ENCODE assay signal across 9 cellular contexts in genomic region chr19:918481-919156, GRCh38. TPM values are rescaled to one million over a fixed set of nuclear protein-coding genes. Genes with fewer than 3 reads are reported as not detected.
DNase-seq lines count a peak whose midpoint lies in the region; ATAC-seq and TF ChIP-seq lines count a peak whose summit lies in the region.
"Had no signal": no experiment of that assay in that cellular context is flagged by ENCODE, and none has a peak within 500 bp of the region (broad histone marks: within the 10 kb centered on the region; RNA-seq: fewer than 3 reads in every experiment).

No MANE protein-coding gene starts in this region.

- intact Hi-C loops in natural killer cell (cut with micrococcal nuclease) = no loop called here

- no peaks in the 10 kb centered on the region for H3K36me3 Mint-ChIP-seq in natural killer cell
- H3K36me3 Mint-ChIP-seq in natural killer cell treated with Interleukin-12 subunit alpha and Interleukin-12 subunit beta and Interleukin-15 and Interleukin-18, amount 100 ng/mL, for 72 hours = no peaks in the 10 kb centered on the region
- no peaks in the 10 kb centered on the region for H3K36me3 Mint-ChIP-seq in type B pancreatic cell

- H3K9me3 Mint-ChIP-seq in natural killer cell (no peaks in the 10 kb centered on the region), type B pancreatic cell (no peaks in the 10 kb centered on the region)
- H3K9me3 Mint-ChIP-seq in natural killer cell treated with Interleukin-12 subunit alpha and Interleukin-12 subunit beta and Interleukin-15 and Interleukin-18, amount 100 ng/mL, for 72 hours = no peaks in the 10 kb centered on the region
- H3K9me3 Mint-ChIP-seq: dendritic cell treated with granulocyte-macrophage colony-stimulating factor and Interleukin-4, amounts not matched to agents 40 ng/mL and 50 ng/mL, for 4 days had no signal

- H3K4me1 Mint-ChIP-seq in natural killer cell = peaks cover 10 to 14% of the 10 kb centered on the region in 2 donors
- H3K4me1 Mint-ChIP-seq in natural killer cell treated with Interleukin-12 subunit alpha and Interleukin-12 subunit beta and Interleukin-15 and Interleukin-18, amount 100 ng/mL, for 72 hours (ENCODE audit: low read depth in 2 of 2) = peaks cover 9 to 12% of the 10 kb centered on the region in 2 donors
- H3K4me1 Mint-ChIP-seq in type B pancreatic cell (ENCODE audit: unreplicated experiment) = peaks cover 5% of the 10 kb centered on the region

- DNase-seq in natural killer cell = no peak
- DNase-seq in natural killer cell treated with Interleukin-12 subunit alpha and Interleukin-12 subunit beta and Interleukin-15 and Interleukin-18, amount 100 ng/mL, for 72 hours (ENCODE audit: low spot score) = no peak
- peak; percentile 55 to 69 for DNase-seq in activated T-cell treated with anti-CD3 and anti-CD28 coated beads, Interleukin-2, amount 50 U/mL, for 48 hours
- no peak for DNase-seq in type B pancreatic cell (ENCODE audit: extremely low spot score, unreplicated experiment)
- no peak for DNase-seq in NOMO-1 treated with DMSO at 0.1 percent for 48 hours (lab: John Stamatoyannopoulos, UW; ENCODE audit: unreplicated experiment)
- DNase-seq in NCI-H524 treated with DMSO at 0.1 percent for 48 hours (lab: John Stamatoyannopoulos, UW) = no peak
- DNase-seq: NCI-H226 had no signal

- H3K27ac Mint-ChIP-seq in natural killer cell = no peak overlapping the region
- no peak overlapping the region for H3K27ac Mint-ChIP-seq in natural killer cell treated with Interleukin-12 subunit alpha and Interleukin-12 subunit beta and Interleukin-15 and Interleukin-18, amount 100 ng/mL, for 72 hours
- no peak overlapping the region for H3K27ac Mint-ChIP-seq in type B pancreatic cell
- H3K27ac Mint-ChIP-seq: dendritic cell treated with granulocyte-macrophage colony-stimulating factor and Interleukin-4, amounts not matched to agents 40 ng/mL and 50 ng/mL, for 4 days had no signal

- no peak for TF ChIP-seq CTCF in natural killer cell (IDR thresholded peaks at IDR 0.05)
- no peak for TF ChIP-seq CTCF in type B pancreatic cell (conservative IDR thresholded peaks at IDR 0.05)

- H3K4me3 Mint-ChIP-seq in natural killer cell (peak overlapping the region; percentile 49), type B pancreatic cell (peak overlapping the region; percentile 22)
- no peak overlapping the region for H3K4me3 Mint-ChIP-seq in natural killer cell treated with Interleukin-12 subunit alpha and Interleukin-12 subunit beta and Interleukin-15 and Interleukin-18, amount 100 ng/mL, for 72 hours
- H3K4me3 Mint-ChIP-seq: dendritic cell treated with granulocyte-macrophage colony-stimulating factor and Interleukin-4, amounts not matched to agents 40 ng/mL and 50 ng/mL, for 4 days had no signal

- ATAC-seq in natural killer cell = no peak
- ATAC-seq in natural killer cell treated with Interleukin-12 subunit alpha and Interleukin-12 subunit beta and Interleukin-15 and Interleukin-18, amount 100 ng/mL, for 72 hours = no peak

- H3K27me3 Mint-ChIP-seq in natural killer cell (ENCODE audit: low read depth in 2 of 2) = peaks cover 0 to 8% of the 10 kb centered on the region in 2 donors
- peaks cover 0 to 6% of the 10 kb centered on the region in 2 donors for H3K27me3 Mint-ChIP-seq in natural killer cell treated with Interleukin-12 subunit alpha and Interleukin-12 subunit beta and Interleukin-15 and Interleukin-18, amount 100 ng/mL, for 72 hours
- peaks cover 28% of the 10 kb centered on the region for H3K27me3 Mint-ChIP-seq in type B pancreatic cell

RNA-seq across cellular contexts. Expression of gene KISS1R, which starts 1.5 kb away (rescaled TPM):
- under 1 TPM in 1 of 3 donors, not detected in 2; 0.31 TPM for total RNA-seq in natural killer cell
- 1 to 10 TPM in 1 of 2 donors, not detected in 1; 1.1 TPM for total RNA-seq in natural killer cell treated with Interleukin-12 subunit alpha and Interleukin-12 subunit beta and Interleukin-15 and Interleukin-18, amount 100 ng/mL, for 72 hours
- 1.2 and 2.2 TPM in 2 replicates for total RNA-seq in type B pancreatic cell (ENCODE audit: low replicate concordance)
- total RNA-seq: left colon had no signal

RNA-seq across cellular contexts. Expression of gene R3HDM4, which starts 5.6 kb away (rescaled TPM):
- total RNA-seq in natural killer cell (100 to 1,000 TPM in 1 of 3 donors, 10 to 100 TPM in 2; 88.7 to 106 (median 97.8) TPM), type B pancreatic cell (ENCODE audit: low replicate concordance) (48.8 and 56.7 TPM in 2 replicates)
- total RNA-seq in natural killer cell treated with Interleukin-12 subunit alpha and Interleukin-12 subunit beta and Interleukin-15 and Interleukin-18, amount 100 ng/mL, for 72 hours = 10 to 100 TPM; 48.4 to 68.3 TPM

RNA-seq across cellular contexts. Expression of gene ARID3A, which starts 7.2 kb away (rescaled TPM):
- total RNA-seq in natural killer cell (10 to 100 TPM; 15.9 to 24.6 (median 24.2) TPM), type B pancreatic cell (ENCODE audit: low replicate concordance) (83.0 and 124 TPM in 2 replicates)
- total RNA-seq in natural killer cell treated with Interleukin-12 subunit alpha and Interleukin-12 subunit beta and Interleukin-15 and Interleukin-18, amount 100 ng/mL, for 72 hours = 10 to 100 TPM; 42.8 to 46.1 TPM

RNA-seq across cellular contexts. Expression of gene RNU6-9, which starts 25.3 kb away (rescaled TPM):
- not detected for total RNA-seq in natural killer cell
- not detected for total RNA-seq in natural killer cell treated with Interleukin-12 subunit alpha and Interleukin-12 subunit beta and Interleukin-15 and Interleukin-18, amount 100 ng/mL, for 72 hours
- not detected in 2 replicates for total RNA-seq in type B pancreatic cell (ENCODE audit: low replicate concordance)
- total RNA-seq: left colon had no signal

RNA-seq across cellular contexts. Expression of gene MED16, which starts 25.6 kb away (rescaled TPM):
- total RNA-seq in natural killer cell (10 to 100 TPM; 44.2 to 50.1 (median 44.7) TPM), type B pancreatic cell (ENCODE audit: low replicate concordance) (59.6 and 74.2 TPM in 2 replicates)
- total RNA-seq in natural killer cell treated with Interleukin-12 subunit alpha and Interleukin-12 subunit beta and Interleukin-15 and Interleukin-18, amount 100 ng/mL, for 72 hours = 10 to 100 TPM; 46.4 to 79.6 TPM

Comparison
In these comparisons a context has a peak if more than half of its experiments do, and no peak if none do; other contexts are left out.
1. DNase-seq: peak in activated T-cell treated with anti-CD3 and anti-CD28 coated beads, Interleukin-2, amount 50 U/mL, for 48 hours (2 of 2); none in natural killer cell (single experiment), natural killer cell treated with Interleukin-12 subunit alpha and Interleukin-12 subunit beta and Interleukin-15 and Interleukin-18, amount 100 ng/mL, for 72 hours (single experiment), type B pancreatic cell (single experiment), NOMO-1 treated with DMSO at 0.1 percent for 48 hours (single experiment) and NCI-H524 treated with DMSO at 0.1 percent for 48 hours (single experiment).